Comparison of ENCODE assay signal across 2 cellular contexts in the genomic region with DNA sequence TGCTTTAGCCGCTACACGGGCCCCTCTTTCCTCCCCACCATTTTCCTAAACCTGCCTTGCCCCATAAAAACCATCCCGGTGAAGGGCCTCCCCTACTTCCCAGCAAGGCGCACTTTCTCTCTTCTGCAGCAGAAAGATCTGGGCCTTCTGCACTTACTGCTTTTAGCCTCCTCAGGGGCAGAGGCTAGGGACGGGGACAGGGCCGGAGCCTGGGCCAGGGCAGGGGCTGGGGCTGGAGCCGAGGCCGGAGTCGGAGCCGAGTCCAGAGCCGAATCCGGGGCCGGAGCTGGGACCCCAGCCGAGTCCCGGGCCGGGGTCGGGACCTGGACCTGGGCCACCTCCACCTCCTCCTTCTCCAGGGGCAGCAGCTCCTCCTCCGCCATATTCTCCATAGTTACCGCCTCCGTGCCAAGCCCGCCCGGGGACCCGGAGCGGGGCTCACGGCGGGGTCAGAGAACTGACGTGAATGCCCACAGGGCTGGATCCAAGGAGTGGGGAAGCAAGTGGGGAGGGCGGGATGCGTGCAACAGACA.
TF ChIP-seq lines count a peak whose summit lies in the region.

No MANE protein-coding gene starts in this region.

TF ChIP-seq in HEK293, 187 proteins besides CTCF, POLR2A, EP300 and RAD21 (continued from another document and continues in another):
- TF ChIP-seq, protein P1, sequence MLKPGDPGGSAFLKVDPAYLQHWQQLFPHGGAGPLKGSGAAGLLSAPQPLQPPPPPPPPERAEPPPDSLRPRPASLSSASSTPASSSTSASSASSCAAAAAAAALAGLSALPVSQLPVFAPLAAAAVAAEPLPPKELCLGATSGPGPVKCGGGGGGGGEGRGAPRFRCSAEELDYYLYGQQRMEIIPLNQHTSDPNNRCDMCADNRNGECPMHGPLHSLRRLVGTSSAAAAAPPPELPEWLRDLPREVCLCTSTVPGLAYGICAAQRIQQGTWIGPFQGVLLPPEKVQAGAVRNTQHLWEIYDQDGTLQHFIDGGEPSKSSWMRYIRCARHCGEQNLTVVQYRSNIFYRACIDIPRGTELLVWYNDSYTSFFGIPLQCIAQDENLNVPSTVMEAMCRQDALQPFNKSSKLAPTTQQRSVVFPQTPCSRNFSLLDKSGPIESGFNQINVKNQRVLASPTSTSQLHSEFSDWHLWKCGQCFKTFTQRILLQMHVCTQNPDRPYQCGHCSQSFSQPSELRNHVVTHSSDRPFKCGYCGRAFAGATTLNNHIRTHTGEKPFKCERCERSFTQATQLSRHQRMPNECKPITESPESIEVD (tag by site-specific recombination; IDR thresholded peaks at IDR 0.05), result no peak
- TF ChIP-seq, protein P2, sequence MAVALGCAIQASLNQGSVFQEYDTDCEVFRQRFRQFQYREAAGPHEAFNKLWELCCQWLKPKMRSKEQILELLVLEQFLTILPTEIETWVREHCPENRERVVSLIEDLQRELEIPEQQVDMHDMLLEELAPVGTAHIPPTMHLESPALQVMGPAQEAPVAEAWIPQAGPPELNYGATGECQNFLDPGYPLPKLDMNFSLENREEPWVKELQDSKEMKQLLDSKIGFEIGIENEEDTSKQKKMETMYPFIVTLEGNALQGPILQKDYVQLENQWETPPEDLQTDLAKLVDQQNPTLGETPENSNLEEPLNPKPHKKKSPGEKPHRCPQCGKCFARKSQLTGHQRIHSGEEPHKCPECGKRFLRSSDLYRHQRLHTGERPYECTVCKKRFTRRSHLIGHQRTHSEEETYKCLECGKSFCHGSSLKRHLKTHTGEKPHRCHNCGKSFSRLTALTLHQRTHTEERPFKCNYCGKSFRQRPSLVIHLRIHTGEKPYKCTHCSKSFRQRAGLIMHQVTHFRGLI (tag by site-specific recombination; IDR thresholded peaks at IDR 0.05), result no peak
- TF ChIP-seq GLI4 (tag by site-specific recombination; IDR thresholded peaks at IDR 0.05) (no peak), OSR2 (tag by site-specific recombination; IDR thresholded peaks at IDR 0.05) (no peak), ZNF629 (tag by site-specific recombination; IDR thresholded peaks at IDR 0.05) (no peak), ZNF335 (tag by site-specific recombination; conservative IDR thresholded peaks at IDR 0.05) (peak; percentile 62; the same call in 1 of the 2 replicates), ZEB2 (tag by site-specific recombination; IDR thresholded peaks at IDR 0.05) (no peak), ZNF248 (tag by site-specific recombination; IDR thresholded peaks at IDR 0.05) (no peak), ZNF354C (tag by site-specific recombination; IDR thresholded peaks at IDR 0.05; ENCODE audit: borderline replicate concordance, low read depth) (no peak), ZNF501 (tag by site-specific recombination; IDR thresholded peaks at IDR 0.05) (peak; percentile 49), SP3 (tag by site-specific recombination; IDR thresholded peaks at IDR 0.05) (no peak), ZSCAN30 (tag by site-specific recombination; IDR thresholded peaks at IDR 0.05) (peak; percentile 40; the same call in 1 of the 2 replicates), ZNF2 (tag by site-specific recombination; IDR thresholded peaks at IDR 0.05) (peak; percentile 54; the same call in 1 of the 2 replicates), SCRT2 (tag by site-specific recombination; IDR thresholded peaks at IDR 0.05) (no peak), BCL11B (tag by site-specific recombination; IDR thresholded peaks at IDR 0.05; ENCODE audit: low read depth) (no peak), ZNF585B (tag by site-specific recombination; IDR thresholded peaks at IDR 0.05) (no peak), ZNF221 (tag by site-specific recombination; IDR thresholded peaks at IDR 0.05; ENCODE audit: borderline replicate concordance) (no peak), EGR2 (tag by site-specific recombination; IDR thresholded peaks at IDR 0.05; ENCODE audit: low read depth) (no peak; the same call in 1 of the 2 replicates), ZNF544 (tag by site-specific recombination; IDR thresholded peaks at IDR 0.05) (no peak), ZNF175 (tag by site-specific recombination; IDR thresholded peaks at IDR 0.05) (no peak), HOXD13 (CRISPR knock-in tag; IDR thresholded peaks at IDR 0.05; ENCODE audit: borderline replicate concordance) (no peak), ZBTB7A (tag by site-specific recombination; IDR thresholded peaks at IDR 0.05; ENCODE audit: low read depth) (no peak), ZNF302 (tag by site-specific recombination; IDR thresholded peaks at IDR 0.05; ENCODE audit: low read depth) (no peak), ZNF776 (tag by site-specific recombination; IDR thresholded peaks at IDR 0.05; ENCODE audit: borderline replicate concordance) (no peak)
- TF ChIP-seq, protein P3, sequence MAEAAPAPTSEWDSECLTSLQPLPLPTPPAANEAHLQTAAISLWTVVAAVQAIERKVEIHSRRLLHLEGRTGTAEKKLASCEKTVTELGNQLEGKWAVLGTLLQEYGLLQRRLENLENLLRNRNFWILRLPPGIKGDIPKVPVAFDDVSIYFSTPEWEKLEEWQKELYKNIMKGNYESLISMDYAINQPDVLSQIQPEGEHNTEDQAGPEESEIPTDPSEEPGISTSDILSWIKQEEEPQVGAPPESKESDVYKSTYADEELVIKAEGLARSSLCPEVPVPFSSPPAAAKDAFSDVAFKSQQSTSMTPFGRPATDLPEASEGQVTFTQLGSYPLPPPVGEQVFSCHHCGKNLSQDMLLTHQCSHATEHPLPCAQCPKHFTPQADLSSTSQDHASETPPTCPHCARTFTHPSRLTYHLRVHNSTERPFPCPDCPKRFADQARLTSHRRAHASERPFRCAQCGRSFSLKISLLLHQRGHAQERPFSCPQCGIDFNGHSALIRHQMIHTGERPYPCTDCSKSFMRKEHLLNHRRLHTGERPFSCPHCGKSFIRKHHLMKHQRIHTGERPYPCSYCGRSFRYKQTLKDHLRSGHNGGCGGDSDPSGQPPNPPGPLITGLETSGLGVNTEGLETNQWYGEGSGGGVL (tag by site-specific recombination; IDR thresholded peaks at IDR 0.05), result peak; percentile 24; the same call in 1 of the 2 replicates
- TF ChIP-seq, protein P4, sequence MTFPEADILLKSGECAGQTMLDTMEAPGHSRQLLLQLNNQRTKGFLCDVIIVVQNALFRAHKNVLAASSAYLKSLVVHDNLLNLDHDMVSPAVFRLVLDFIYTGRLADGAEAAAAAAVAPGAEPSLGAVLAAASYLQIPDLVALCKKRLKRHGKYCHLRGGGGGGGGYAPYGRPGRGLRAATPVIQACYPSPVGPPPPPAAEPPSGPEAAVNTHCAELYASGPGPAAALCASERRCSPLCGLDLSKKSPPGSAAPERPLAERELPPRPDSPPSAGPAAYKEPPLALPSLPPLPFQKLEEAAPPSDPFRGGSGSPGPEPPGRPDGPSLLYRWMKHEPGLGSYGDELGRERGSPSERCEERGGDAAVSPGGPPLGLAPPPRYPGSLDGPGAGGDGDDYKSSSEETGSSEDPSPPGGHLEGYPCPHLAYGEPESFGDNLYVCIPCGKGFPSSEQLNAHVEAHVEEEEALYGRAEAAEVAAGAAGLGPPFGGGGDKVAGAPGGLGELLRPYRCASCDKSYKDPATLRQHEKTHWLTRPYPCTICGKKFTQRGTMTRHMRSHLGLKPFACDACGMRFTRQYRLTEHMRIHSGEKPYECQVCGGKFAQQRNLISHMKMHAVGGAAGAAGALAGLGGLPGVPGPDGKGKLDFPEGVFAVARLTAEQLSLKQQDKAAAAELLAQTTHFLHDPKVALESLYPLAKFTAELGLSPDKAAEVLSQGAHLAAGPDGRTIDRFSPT (tag by site-specific recombination; IDR thresholded peaks at IDR 0.05), result no peak; the same call in 1 of the 2 replicates

TF ChIP-seq in GM12878, 131 proteins besides CTCF, POLR2A, EP300 and RAD21 (continued from another document and continues in another):
- TF ChIP-seq, protein P5, sequence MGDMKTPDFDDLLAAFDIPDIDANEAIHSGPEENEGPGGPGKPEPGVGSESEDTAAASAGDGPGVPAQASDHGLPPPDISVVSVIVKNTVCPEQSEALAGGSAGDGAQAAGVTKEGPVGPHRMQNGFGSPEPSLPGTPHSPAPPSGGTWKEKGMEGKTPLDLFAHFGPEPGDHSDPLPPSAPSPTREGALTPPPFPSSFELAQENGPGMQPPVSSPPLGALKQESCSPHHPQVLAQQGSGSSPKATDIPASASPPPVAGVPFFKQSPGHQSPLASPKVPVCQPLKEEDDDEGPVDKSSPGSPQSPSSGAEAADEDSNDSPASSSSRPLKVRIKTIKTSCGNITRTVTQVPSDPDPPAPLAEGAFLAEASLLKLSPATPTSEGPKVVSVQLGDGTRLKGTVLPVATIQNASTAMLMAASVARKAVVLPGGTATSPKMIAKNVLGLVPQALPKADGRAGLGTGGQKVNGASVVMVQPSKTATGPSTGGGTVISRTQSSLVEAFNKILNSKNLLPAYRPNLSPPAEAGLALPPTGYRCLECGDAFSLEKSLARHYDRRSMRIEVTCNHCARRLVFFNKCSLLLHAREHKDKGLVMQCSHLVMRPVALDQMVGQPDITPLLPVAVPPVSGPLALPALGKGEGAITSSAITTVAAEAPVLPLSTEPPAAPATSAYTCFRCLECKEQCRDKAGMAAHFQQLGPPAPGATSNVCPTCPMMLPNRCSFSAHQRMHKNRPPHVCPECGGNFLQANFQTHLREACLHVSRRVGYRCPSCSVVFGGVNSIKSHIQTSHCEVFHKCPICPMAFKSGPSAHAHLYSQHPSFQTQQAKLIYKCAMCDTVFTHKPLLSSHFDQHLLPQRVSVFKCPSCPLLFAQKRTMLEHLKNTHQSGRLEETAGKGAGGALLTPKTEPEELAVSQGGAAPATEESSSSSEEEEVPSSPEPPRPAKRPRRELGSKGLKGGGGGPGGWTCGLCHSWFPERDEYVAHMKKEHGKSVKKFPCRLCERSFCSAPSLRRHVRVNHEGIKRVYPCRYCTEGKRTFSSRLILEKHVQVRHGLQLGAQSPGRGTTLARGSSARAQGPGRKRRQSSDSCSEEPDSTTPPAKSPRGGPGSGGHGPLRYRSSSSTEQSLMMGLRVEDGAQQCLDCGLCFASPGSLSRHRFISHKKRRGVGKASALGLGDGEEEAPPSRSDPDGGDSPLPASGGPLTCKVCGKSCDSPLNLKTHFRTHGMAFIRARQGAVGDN (IDR thresholded peaks at IDR 0.05), result no peak
- TF ChIP-seq ZNF274 (IDR thresholded peaks at IDR 0.05; ENCODE audit: insufficient read depth, insufficient read length) (no peak), ZNF622 (IDR thresholded peaks at IDR 0.05) (no peak), MTA2 (IDR thresholded peaks at IDR 0.05; ENCODE audit: low read depth) (no peak), IKZF2 (IDR thresholded peaks at IDR 0.05) (peak; percentile 35 to 43; a peak in 2 of 4 replicates), RB1 (IDR thresholded peaks at IDR 0.05; ENCODE audit: borderline replicate concordance) (peak; percentile 30; the same call in 1 of the 2 replicates)
- TF ChIP-seq, protein P6, sequence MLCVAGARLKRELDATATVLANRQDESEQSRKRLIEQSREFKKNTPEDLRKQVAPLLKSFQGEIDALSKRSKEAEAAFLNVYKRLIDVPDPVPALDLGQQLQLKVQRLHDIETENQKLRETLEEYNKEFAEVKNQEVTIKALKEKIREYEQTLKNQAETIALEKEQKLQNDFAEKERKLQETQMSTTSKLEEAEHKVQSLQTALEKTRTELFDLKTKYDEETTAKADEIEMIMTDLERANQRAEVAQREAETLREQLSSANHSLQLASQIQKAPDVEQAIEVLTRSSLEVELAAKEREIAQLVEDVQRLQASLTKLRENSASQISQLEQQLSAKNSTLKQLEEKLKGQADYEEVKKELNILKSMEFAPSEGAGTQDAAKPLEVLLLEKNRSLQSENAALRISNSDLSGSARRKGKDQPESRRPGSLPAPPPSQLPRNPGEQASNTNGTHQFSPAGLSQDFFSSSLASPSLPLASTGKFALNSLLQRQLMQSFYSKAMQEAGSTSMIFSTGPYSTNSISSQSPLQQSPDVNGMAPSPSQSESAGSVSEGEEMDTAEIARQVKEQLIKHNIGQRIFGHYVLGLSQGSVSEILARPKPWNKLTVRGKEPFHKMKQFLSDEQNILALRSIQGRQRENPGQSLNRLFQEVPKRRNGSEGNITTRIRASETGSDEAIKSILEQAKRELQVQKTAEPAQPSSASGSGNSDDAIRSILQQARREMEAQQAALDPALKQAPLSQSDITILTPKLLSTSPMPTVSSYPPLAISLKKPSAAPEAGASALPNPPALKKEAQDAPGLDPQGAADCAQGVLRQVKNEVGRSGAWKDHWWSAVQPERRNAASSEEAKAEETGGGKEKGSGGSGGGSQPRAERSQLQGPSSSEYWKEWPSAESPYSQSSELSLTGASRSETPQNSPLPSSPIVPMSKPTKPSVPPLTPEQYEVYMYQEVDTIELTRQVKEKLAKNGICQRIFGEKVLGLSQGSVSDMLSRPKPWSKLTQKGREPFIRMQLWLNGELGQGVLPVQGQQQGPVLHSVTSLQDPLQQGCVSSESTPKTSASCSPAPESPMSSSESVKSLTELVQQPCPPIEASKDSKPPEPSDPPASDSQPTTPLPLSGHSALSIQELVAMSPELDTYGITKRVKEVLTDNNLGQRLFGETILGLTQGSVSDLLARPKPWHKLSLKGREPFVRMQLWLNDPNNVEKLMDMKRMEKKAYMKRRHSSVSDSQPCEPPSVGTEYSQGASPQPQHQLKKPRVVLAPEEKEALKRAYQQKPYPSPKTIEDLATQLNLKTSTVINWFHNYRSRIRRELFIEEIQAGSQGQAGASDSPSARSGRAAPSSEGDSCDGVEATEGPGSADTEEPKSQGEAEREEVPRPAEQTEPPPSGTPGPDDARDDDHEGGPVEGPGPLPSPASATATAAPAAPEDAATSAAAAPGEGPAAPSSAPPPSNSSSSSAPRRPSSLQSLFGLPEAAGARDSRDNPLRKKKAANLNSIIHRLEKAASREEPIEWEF (IDR thresholded peaks at IDR 0.05; ENCODE audit: insufficient replicate concordance, low read depth, low read length), result no peak
- TF ChIP-seq, protein P7, sequence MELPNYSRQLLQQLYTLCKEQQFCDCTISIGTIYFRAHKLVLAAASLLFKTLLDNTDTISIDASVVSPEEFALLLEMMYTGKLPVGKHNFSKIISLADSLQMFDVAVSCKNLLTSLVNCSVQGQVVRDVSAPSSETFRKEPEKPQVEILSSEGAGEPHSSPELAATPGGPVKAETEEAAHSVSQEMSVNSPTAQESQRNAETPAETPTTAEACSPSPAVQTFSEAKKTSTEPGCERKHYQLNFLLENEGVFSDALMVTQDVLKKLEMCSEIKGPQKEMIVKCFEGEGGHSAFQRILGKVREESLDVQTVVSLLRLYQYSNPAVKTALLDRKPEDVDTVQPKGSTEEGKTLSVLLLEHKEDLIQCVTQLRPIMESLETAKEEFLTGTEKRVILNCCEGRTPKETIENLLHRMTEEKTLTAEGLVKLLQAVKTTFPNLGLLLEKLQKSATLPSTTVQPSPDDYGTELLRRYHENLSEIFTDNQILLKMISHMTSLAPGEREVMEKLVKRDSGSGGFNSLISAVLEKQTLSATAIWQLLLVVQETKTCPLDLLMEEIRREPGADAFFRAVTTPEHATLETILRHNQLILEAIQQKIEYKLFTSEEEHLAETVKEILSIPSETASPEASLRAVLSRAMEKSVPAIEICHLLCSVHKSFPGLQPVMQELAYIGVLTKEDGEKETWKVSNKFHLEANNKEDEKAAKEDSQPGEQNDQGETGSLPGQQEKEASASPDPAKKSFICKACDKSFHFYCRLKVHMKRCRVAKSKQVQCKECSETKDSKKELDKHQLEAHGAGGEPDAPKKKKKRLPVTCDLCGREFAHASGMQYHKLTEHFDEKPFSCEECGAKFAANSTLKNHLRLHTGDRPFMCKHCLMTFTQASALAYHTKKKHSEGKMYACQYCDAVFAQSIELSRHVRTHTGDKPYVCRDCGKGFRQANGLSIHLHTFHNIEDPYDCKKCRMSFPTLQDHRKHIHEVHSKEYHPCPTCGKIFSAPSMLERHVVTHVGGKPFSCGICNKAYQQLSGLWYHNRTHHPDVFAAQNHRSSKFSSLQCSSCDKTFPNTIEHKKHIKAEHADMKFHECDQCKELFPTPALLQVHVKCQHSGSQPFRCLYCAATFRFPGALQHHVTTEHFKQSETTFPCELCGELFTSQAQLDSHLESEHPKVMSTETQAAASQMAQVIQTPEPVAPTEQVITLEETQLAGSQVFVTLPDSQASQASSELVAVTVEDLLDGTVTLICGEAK (IDR thresholded peaks at IDR 0.05; ENCODE audit: borderline replicate concordance), result no peak
- TF ChIP-seq, protein P8, sequence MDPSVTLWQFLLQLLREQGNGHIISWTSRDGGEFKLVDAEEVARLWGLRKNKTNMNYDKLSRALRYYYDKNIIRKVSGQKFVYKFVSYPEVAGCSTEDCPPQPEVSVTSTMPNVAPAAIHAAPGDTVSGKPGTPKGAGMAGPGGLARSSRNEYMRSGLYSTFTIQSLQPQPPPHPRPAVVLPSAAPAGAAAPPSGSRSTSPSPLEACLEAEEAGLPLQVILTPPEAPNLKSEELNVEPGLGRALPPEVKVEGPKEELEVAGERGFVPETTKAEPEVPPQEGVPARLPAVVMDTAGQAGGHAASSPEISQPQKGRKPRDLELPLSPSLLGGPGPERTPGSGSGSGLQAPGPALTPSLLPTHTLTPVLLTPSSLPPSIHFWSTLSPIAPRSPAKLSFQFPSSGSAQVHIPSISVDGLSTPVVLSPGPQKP (IDR thresholded peaks at IDR 0.05; ENCODE audit: low read depth, low read length), result no peak
